Comparison of ENCODE assay signal across 8 cellular contexts in genomic region chr11:113114452-113115027, GRCh38.
DNase-seq lines count a peak whose midpoint lies in the region; ATAC-seq, FAIRE-seq and TF ChIP-seq lines count a peak whose summit lies in the region.

No MANE protein-coding gene starts in this region.

- BruUV-seq in K562 (replicated peaks; lab: Mats Ljungman, UMichigan): no TSS peak

- H3K4me3 ChIP-seq in A549: no peak overlapping the region
- no peak overlapping the region for H3K4me3 ChIP-seq in GM12875 (ENCODE audit: low read depth, low read length)
- H3K4me3 ChIP-seq in K562: no peak overlapping the region
- no peak overlapping the region for H3K4me3 ChIP-seq in stomach

- H3K4me1 ChIP-seq in A549 (no peaks in the 10 kb centered on the region), K562 (replicated peaks in 1 of 2; ENCODE audit: control insufficient read depth in 2 of 2, insufficient read depth in 2 of 2, low read length in 2 of 2) (no peaks in the 10 kb centered on the region), stomach (peaks cover 4 to 23% (median 12%) of the 10 kb centered on the region in 4 donors)

- TF ChIP-seq POLR2A in A549 (IDR thresholded peaks at IDR 0.05; ENCODE audit: low read length): no peak
- no peak for TF ChIP-seq POLR2A in K562 (conservative IDR thresholded peaks at IDR 0.05)
- TF ChIP-seq POLR2A in stomach (IDR thresholded peaks at IDR 0.05): no peak

- TF ChIP-seq RAD21 in A549 (conservative IDR thresholded peaks at IDR 0.05 in 1 of 2, IDR thresholded peaks at IDR 0.05 in 1 of 2): peak; percentile 44 to 54
- TF ChIP-seq RAD21 in K562 (CRISPR knock-in tag; conservative IDR thresholded peaks at IDR 0.05 in 1 of 2, IDR thresholded peaks at IDR 0.05 in 1 of 2): peak; percentile 41 to 54

- H3K36me3 Mint-ChIP-seq in activated naive CD4-positive, alpha-beta T cell treated with anti-CD3 and anti-CD28 coated beads, Interleukin-2, amount 10 ng/mL, durations not matched to agents 7 days and 5 days: no peaks in the 10 kb centered on the region

- 8% methylated on average over 3 of the region's 4 CpGs for WGBS in A549 (ENCODE audit: missing lambda C conversion rate)
- WGBS in K562 (ENCODE audit: insufficient coverage, low coverage, missing lambda C conversion rate): 0% methylated on average over 4 of the region's 4 CpGs
- WGBS in stomach, 5 donors: 38 to 52% (median 42%) methylated on average over 4 of the region's 4 CpGs

- intact Hi-C loops in K562 (cut with micrococcal nuclease) (loop anchor here (5.0 kb wide), 1 partner anchor 317 kb away; no protein-coding TSS in a partner anchor), stomach (cut with DNase I; ENCODE audit: low total_unique reads) (no loop called here)

- H4K20me1 ChIP-seq in K562 (replicated peaks; ENCODE audit: control insufficient read depth, insufficient read depth, low read length): no peaks in the 10 kb centered on the region

- in situ Hi-C loops in K562 (cut with MboI): no loop called here

- H3K79me2 ChIP-seq in K562 (ENCODE audit: control insufficient read depth, insufficient read depth, low read length): no peaks in the 10 kb centered on the region

- H2AFZ ChIP-seq in K562 (ENCODE audit: low read depth, low read length): no peak overlapping the region

- H3K4me2 ChIP-seq in A549 (no peak overlapping the region), K562 (ENCODE audit: insufficient read depth, low read length) (no peak overlapping the region)

- peak; percentile 41; the same call in 1 of the 3 replicates for TF ChIP-seq CTCF in A549 (IDR thresholded peaks at IDR 0.05)
- TF ChIP-seq CTCF in GM12875 (IDR thresholded peaks at IDR 0.05; ENCODE audit: borderline replicate concordance, insufficient read depth, low read depth, low read length): peak; percentile 56
- peak in 2 of 3 experiments; percentile 48 to 58; a peak in 4 of 6 replicates for TF ChIP-seq CTCF in K562 (IDR thresholded peaks at IDR 0.05 in 2 of 3, conservative IDR thresholded peaks at IDR 0.05 in 1 of 3; ENCODE audit: insufficient read depth in 2 of 3, low read depth in 1 of 3, low read length in 3 of 3)
- peak in 5 of 7 experiments; percentile 67 to 88 (median 78) for TF ChIP-seq CTCF in stomach (IDR thresholded peaks at IDR 0.05)

- no peaks in the 10 kb centered on the region for H3K4me1 Mint-ChIP-seq in activated naive CD4-positive, alpha-beta T cell treated with anti-CD3 and anti-CD28 coated beads, Interleukin-2, amount 10 ng/mL, durations not matched to agents 7 days and 5 days

- H3K27me3 Mint-ChIP-seq in activated naive CD4-positive, alpha-beta T cell treated with anti-CD3 and anti-CD28 coated beads, Interleukin-2, amount 10 ng/mL, durations not matched to agents 7 days and 5 days: peaks cover 3% of the 10 kb centered on the region

- no peaks in the 10 kb centered on the region for H3K9me3 ChIP-seq in A549
- H3K9me3 ChIP-seq in K562 (replicated peaks; ENCODE audit: control insufficient read depth, insufficient read depth, low read depth, low read length): no peaks in the 10 kb centered on the region
- H3K9me3 ChIP-seq in stomach: no peaks in the 10 kb centered on the region

- H3K27me3 ChIP-seq in K562 (ENCODE audit: control insufficient read depth in 2 of 2, insufficient read depth in 2 of 2, low read length in 2 of 2) (no peaks in the 10 kb centered on the region), stomach (no peaks in the 10 kb centered on the region)

- FAIRE-seq in A549 (lab: Jason Lieb, UNC): no peak
- no peak for FAIRE-seq in K562 (lab: Jason Lieb, UNC)

- no peaks in the 10 kb centered on the region for H3K9me1 ChIP-seq in K562 (ENCODE audit: control insufficient read depth, insufficient read depth, low read length)

- H3K9ac ChIP-seq in K562 (ENCODE audit: insufficient read depth in 1 of 2, low read depth in 2 of 2, low read length in 2 of 2): no peak overlapping the region

- H3K36me3 ChIP-seq in K562 (ENCODE audit: control insufficient read depth, insufficient read depth, low read length) (no peaks in the 10 kb centered on the region), stomach (no peaks in the 10 kb centered on the region)

- H3K9me3 Mint-ChIP-seq in activated naive CD4-positive, alpha-beta T cell treated with anti-CD3 and anti-CD28 coated beads, Interleukin-2, amount 10 ng/mL, durations not matched to agents 7 days and 5 days: no peaks in the 10 kb centered on the region

- no peak overlapping the region for H3K4me3 Mint-ChIP-seq in activated naive CD4-positive, alpha-beta T cell treated with anti-CD3 and anti-CD28 coated beads, Interleukin-2, amount 10 ng/mL, durations not matched to agents 7 days and 5 days

- no peak overlapping the region for H3K27ac ChIP-seq in A549
- no peak overlapping the region for H3K27ac ChIP-seq in K562 (ENCODE audit: extremely low read depth, low read depth, low read length)
- H3K27ac ChIP-seq in stomach: peak overlapping the region in 3 of 5 donors; percentile 24 to 57 (median 38)

- ATAC-seq in A549: peak; percentile 97; a peak in 5 of 6 replicates
- peak; percentile 89 for ATAC-seq in K562

- POLR2A ChIA-PET in A549 (lab: Yijun Ruan, JAX) (no interaction called here), K562 (lab: Yijun Ruan, JAX) (interaction anchor here (0.6 kb wide), 1 partner anchor 50 kb away, joined by 3 read pairs; no protein-coding TSS in a partner anchor)

- no peak for TF ChIP-seq EP300 in A549 (IDR thresholded peaks at IDR 0.05)
- no peak for TF ChIP-seq EP300 in K562 (IDR thresholded peaks at IDR 0.05; ENCODE audit: low read length)
- no peak for TF ChIP-seq EP300 in stomach (IDR thresholded peaks at IDR 0.05)

- CTCF ChIA-PET in A549 (lab: Yijun Ruan, JAX): interaction anchor here (0.8 to 1.5 kb wide), 8 partner anchors 9 to 895 kb away, joined by 3 to 10 read pairs (median 3); no protein-coding TSS in a partner anchor
- CTCF ChIA-PET in K562 (lab: Yijun Ruan, JAX; ENCODE audit: low intra/inter-chr PET ratio): no interaction called here
- CTCF ChIA-PET in activated naive CD4-positive, alpha-beta T cell treated with anti-CD3 and anti-CD28 coated beads, Interleukin-2, amount 10 ng/mL, durations not matched to agents 7 days and 5 days (lab: Charles Lee): interaction anchor here (1.6 to 2.0 kb wide), 2 partner anchors 175 to 526 kb away, joined by 4 to 6 read pairs; no protein-coding TSS in a partner anchor

- DNase-seq in A549 (ENCODE audit: low read depth in 1 of 2, low spot score in 1 of 2) (peak in 1 of 2 experiments; percentile 33), NCI-H446 (lab: John Stamatoyannopoulos, UW) (peak; percentile 62 to 74), K562 (ENCODE audit: extremely low read depth in 1 of 4, low spot score in 3 of 4) (peak in 2 of 4 experiments; percentile 9 to 21), islet precursor cell (peak; percentile 86), stomach (peak; percentile 80)
- DNase-seq in stimulated activated CD4-positive, alpha-beta T cell treated with anti-CD3 and anti-CD28 coated beads, Interleukin-1b, Interleukin-23, amount 100 ng/mL, for 48 hours: no peak
- no peak for DNase-seq in activated naive CD4-positive, alpha-beta T cell treated with anti-CD3 and anti-CD28 coated beads, Interleukin-2, amount 10 ng/mL, durations not matched to agents 7 days and 5 days

- H3K27ac Mint-ChIP-seq in activated naive CD4-positive, alpha-beta T cell treated with anti-CD3 and anti-CD28 coated beads, Interleukin-2, amount 10 ng/mL, durations not matched to agents 7 days and 5 days: no peak overlapping the region

TF ChIP-seq in A549, 52 proteins besides CTCF, POLR2A, EP300 and RAD21:
- no peak for TF ChIP-seq RCOR1 (IDR thresholded peaks at IDR 0.05; ENCODE audit: low read depth, low read length)
- TF ChIP-seq FOSB (CRISPR knock-in tag; IDR thresholded peaks at IDR 0.05): no peak
- no peak for TF ChIP-seq FOSL2 (IDR thresholded peaks at IDR 0.05)
- TF ChIP-seq FOSL2 (CRISPR knock-in tag; IDR thresholded peaks at IDR 0.05): no peak
- no peak for TF ChIP-seq SREBF2 (IDR thresholded peaks at IDR 0.05)
- TF ChIP-seq SMC3 (IDR thresholded peaks at IDR 0.05): peak; percentile 49; the same call in 2 of the 3 replicates

TF ChIP-seq in K562, 482 proteins besides CTCF, POLR2A, EP300 and RAD21 (continues in another document):
- no peak for TF ChIP-seq MAZ (CRISPR knock-in tag; conservative IDR thresholded peaks at IDR 0.05 in 1 of 2, IDR thresholded peaks at IDR 0.05 in 1 of 2)
- TF ChIP-seq PCBP1 (IDR thresholded peaks at IDR 0.05; ENCODE audit: low read depth, low read length, poor library complexity, severe bottlenecking): no peak
- 0 out of 2 replicates have a peak, but pooled peaks have one; percentile 22 for TF ChIP-seq DEAF1 (CRISPR knock-in tag; IDR thresholded peaks at IDR 0.05)
- TF ChIP-seq NFATC3 (IDR thresholded peaks at IDR 0.05): no peak
- no peak for TF ChIP-seq MAFK (IDR thresholded peaks at IDR 0.05; ENCODE audit: low read length)
- no peak for TF ChIP-seq ZNF316 (IDR thresholded peaks at IDR 0.05)
- TF ChIP-seq CLOCK (CRISPR knock-in tag; IDR thresholded peaks at IDR 0.05; ENCODE audit: borderline replicate concordance): no peak

Comparison
In these comparisons a context has a peak if more than half of its experiments do, and no peak if none do; other contexts are left out.
1. DNase-seq: peak in NCI-H446 (2 of 2), islet precursor cell (single experiment) and stomach (single experiment); none in stimulated activated CD4-positive, alpha-beta T cell treated with anti-CD3 and anti-CD28 coated beads, Interleukin-1b, Interleukin-23, amount 100 ng/mL, for 48 hours (single experiment) and activated naive CD4-positive, alpha-beta T cell treated with anti-CD3 and anti-CD28 coated beads, Interleukin-2, amount 10 ng/mL, durations not matched to agents 7 days and 5 days (single experiment).
2. H3K27ac ChIP-seq: peak in stomach (3 of 5); none in A549 (0 of 2) and K562 (single experiment).
3. Of the 35 proteins assayed by ChIP-seq in both K562 and A549: peak only in K562: none; only in A549: none; in both: CTCF, RAD21 and SMC3; in neither: 32.
4. Peak in every context shown above with its lines, with median percentiles within 50 percentile points of each other: CTCF ChIP-seq.